ENCODE assay signal across 14 cellular contexts in genomic region chr17:16417399-16417798, GRCh38. TPM values are rescaled to one million over a fixed set of nuclear protein-coding genes. Genes with fewer than 3 reads are reported as not detected.
DNase-seq lines count a peak whose midpoint lies in the region; ATAC-seq and TF ChIP-seq lines count a peak whose summit lies in the region.
"Had no signal": no experiment of that assay in that cellular context is flagged by ENCODE, and none has a peak within 500 bp of the region (broad histone marks: within the 10 kb centered on the region; RNA-seq: fewer than 3 reads in every experiment).

No MANE protein-coding gene starts in this region.

- ATAC-seq in heart left ventricle (no peak), left cardiac atrium (no peak), naive B cell (ENCODE audit: low read depth in 2 of 2) (no peak), upper lobe of right lung (no peak), GM18909 (IDR thresholded peaks at IDR 0.05; ENCODE audit: poor library complexity, unreplicated experiment) (no peak)
- ATAC-seq in activated T-helper 17 cell treated with anti-CD3 and anti-CD28 coated beads, Interleukin-2, amount 50 U/mL, for 72 hours (replicated peaks) = no peak
- ATAC-seq: left lobe of liver had no signal

- H3K4me1 ChIP-seq in heart left ventricle (peaks cover 0 to 49% (median 20%) of the 10 kb centered on the region in 12 donors), upper lobe of right lung (peaks cover 44% of the 10 kb centered on the region)
- H3K4me1 ChIP-seq: HAP-1 had no signal

- no peaks in the 10 kb centered on the region for H3K9me3 Mint-ChIP-seq in activated T-helper 17 cell treated with anti-CD3 and anti-CD28 coated beads, Interleukin-2, amount 50 U/mL, for 72 hours
- no peaks in the 10 kb centered on the region for H3K9me3 Mint-ChIP-seq in naive B cell

- H3K27me3 ChIP-seq in heart left ventricle = no peaks in the 10 kb centered on the region
- no peaks in the 10 kb centered on the region for H3K27me3 ChIP-seq in upper lobe of right lung

- TF ChIP-seq CTCF in heart left ventricle (IDR thresholded peaks at IDR 0.05) (no peak), upper lobe of right lung (IDR thresholded peaks at IDR 0.05) (no peak)

- peak overlapping the region in 1 of 12 donors; percentile 78 for H3K4me3 ChIP-seq in heart left ventricle
- no peak overlapping the region for H3K4me3 ChIP-seq in upper lobe of right lung
- H3K4me3 ChIP-seq: HAP-1, PC-9 had no signal

- H3K4me1 Mint-ChIP-seq in activated T-helper 17 cell treated with anti-CD3 and anti-CD28 coated beads, Interleukin-2, amount 50 U/mL, for 72 hours = peaks cover 25% of the 10 kb centered on the region
- peaks cover 27 to 54% (median 38%) of the 10 kb centered on the region in 3 donors for H3K4me1 Mint-ChIP-seq in naive B cell

- H3K9me3 ChIP-seq in heart left ventricle (no peaks in the 10 kb centered on the region), upper lobe of right lung (no peaks in the 10 kb centered on the region)
- H3K9me3 ChIP-seq: HAP-1 had no signal

- no peaks in the 10 kb centered on the region for H3K27me3 Mint-ChIP-seq in activated T-helper 17 cell treated with anti-CD3 and anti-CD28 coated beads, Interleukin-2, amount 50 U/mL, for 72 hours
- H3K27me3 Mint-ChIP-seq in naive B cell = no peaks in the 10 kb centered on the region

- 88 to 94% (median 91%) methylated on average over 7 of the region's 7 CpGs for WGBS in heart left ventricle, 4 donors

- peak overlapping the region; percentile 98 for H3K27ac Mint-ChIP-seq in activated T-helper 17 cell treated with anti-CD3 and anti-CD28 coated beads, Interleukin-2, amount 50 U/mL, for 72 hours
- peak overlapping the region in 4 of 6 donors; percentile 92 to 99 (median 98) for H3K27ac Mint-ChIP-seq in naive B cell

- intact Hi-C loops in heart left ventricle (cut with DNase I) (loop anchor here in 5 of 10 donors (5.0 to 10.0 kb wide), 2 partner anchors 35 to 53 kb away; partner anchors contain the start of gene UBB (in 2 of the 5)), left cardiac atrium (cut with DNase I) (loop anchor here in 1 of 2 donors (10.0 kb wide), 1 partner anchor 53 kb away; no protein-coding TSS in a partner anchor), upper lobe of right lung (cut with DNase I) (no loop called here)

- peak overlapping the region in 7 of 12 donors; percentile 40 to 98 (median 90) for H3K27ac ChIP-seq in heart left ventricle
- H3K27ac ChIP-seq in upper lobe of right lung = peak overlapping the region; percentile 92
- H3K27ac ChIP-seq: PC-9 had no signal

- H3K4me3 Mint-ChIP-seq in activated T-helper 17 cell treated with anti-CD3 and anti-CD28 coated beads, Interleukin-2, amount 50 U/mL, for 72 hours = peak overlapping the region; percentile 98
- peak overlapping the region in 5 of 8 donors; percentile 54 to 97 (median 90) for H3K4me3 Mint-ChIP-seq in naive B cell

- TF ChIP-seq POLR2A in heart left ventricle (IDR thresholded peaks at IDR 0.05) = no peak

- peaks cover 53% of the 10 kb centered on the region for H3K36me3 Mint-ChIP-seq in activated T-helper 17 cell treated with anti-CD3 and anti-CD28 coated beads, Interleukin-2, amount 50 U/mL, for 72 hours (ENCODE audit: low read depth)
- no peaks in the 10 kb centered on the region for H3K36me3 Mint-ChIP-seq in naive B cell

- DNase-seq in heart left ventricle = no peak
- no peak for DNase-seq in left cardiac atrium
- no peak for DNase-seq in naive B cell
- no peak for DNase-seq in upper lobe of right lung
- no peak for DNase-seq in DMS153 treated with DMSO at 0.1 percent for 48 hours (lab: John Stamatoyannopoulos, UW; ENCODE audit: unreplicated experiment)
- DNase-seq in DMS53 (lab: John Stamatoyannopoulos, UW) = no peak
- DNase-seq: AML-193; PC-9; stimulated activated CD4-positive, alpha-beta T cell treated with anti-CD3 and anti-CD28 coated beads, Interleukin-12 subunit alpha, Interleukin-12 subunit beta, amount 100 ng/mL, for 4 hours had no signal

- peaks cover 0 to 50% (median 18%) of the 10 kb centered on the region in 9 donors for H3K36me3 ChIP-seq in heart left ventricle
- H3K36me3 ChIP-seq in upper lobe of right lung = peaks cover 30% of the 10 kb centered on the region
- H3K36me3 ChIP-seq: HAP-1 had no signal

RNA-seq across cellular contexts. Expression of gene TRPV2, which starts 2.0 kb away (rescaled TPM):
- 10 to 100 TPM in 5 of 9 donors, 1 to 10 TPM in 4; 5.8 to 43.5 (median 11.5) TPM for total RNA-seq in heart left ventricle
- polyA plus RNA-seq in heart left ventricle = 1 to 10 TPM; 5.2 to 8.6 TPM
- 10 to 100 TPM; 14.3 to 21.1 TPM for total RNA-seq in left cardiac atrium
- total RNA-seq in activated T-helper 17 cell treated with anti-CD3 and anti-CD28 coated beads, Interleukin-2, amount 50 U/mL, for 72 hours = 10 to 100 TPM; 35.4 to 74.9 TPM
- 10 to 100 TPM; 36.2 to 59.9 (median 44.0) TPM for polyA plus RNA-seq in naive B cell (ENCODE audit: low read depth in 6 of 6)
- total RNA-seq in upper lobe of right lung = 86.5 TPM
- total RNA-seq: HT-29 had no signal

RNA-seq across cellular contexts. Expression of gene UBB, which starts 36.5 kb away (rescaled TPM):
- total RNA-seq in heart left ventricle = 1,000 to 10,000 TPM in 8 of 9 donors, 100 to 1,000 TPM in 1; 665 to 2,180 (median 1,547) TPM
- 1,000 to 10,000 TPM in 1 of 2 donors, 100 to 1,000 TPM in 1; 932 to 1,006 TPM for polyA plus RNA-seq in heart left ventricle
- total RNA-seq in left cardiac atrium = 1,000 to 10,000 TPM; 1,163 to 1,195 TPM
- total RNA-seq in activated T-helper 17 cell treated with anti-CD3 and anti-CD28 coated beads, Interleukin-2, amount 50 U/mL, for 72 hours = 1,000 to 10,000 TPM in 1 of 2 donors, 100 to 1,000 TPM in 1; 896 to 1,413 TPM
- 1,000 to 10,000 TPM; 2,209 to 2,817 (median 2,696) TPM for polyA plus RNA-seq in naive B cell (ENCODE audit: low read depth in 6 of 6)
- 1,410 TPM for total RNA-seq in upper lobe of right lung
